In the genomic region with DNA sequence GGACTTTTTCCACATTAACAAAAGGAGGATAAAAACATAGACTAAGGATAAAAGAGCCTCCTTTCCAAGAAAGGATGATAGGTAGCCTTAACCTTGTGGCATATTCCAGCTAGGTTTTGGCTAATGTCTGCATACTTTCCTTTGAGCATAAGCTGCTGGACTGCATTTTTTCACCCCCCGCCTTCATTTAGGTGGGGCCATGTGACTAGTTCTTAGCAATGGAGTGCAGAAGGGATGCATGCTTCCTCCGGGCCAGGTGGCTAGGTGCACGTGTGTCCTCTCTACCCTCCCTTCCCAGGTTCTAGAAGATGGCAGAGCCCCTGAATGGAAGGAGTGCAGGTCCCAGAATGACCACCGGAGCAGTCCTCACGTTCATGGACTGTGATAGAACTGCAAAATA, we compare ENCODE assay signal across 18 cellular contexts. TPM values are rescaled to one million over a fixed set of nuclear protein-coding genes. Genes with fewer than 3 reads are reported as not detected.
DNase-seq lines count a peak whose midpoint lies in the region; ATAC-seq, FAIRE-seq and TF ChIP-seq lines count a peak whose summit lies in the region.
"Had no signal": no experiment of that assay in that cellular context is flagged by ENCODE, and none has a peak within 500 bp of the region (broad histone marks: within the 10 kb centered on the region; RNA-seq: fewer than 3 reads in every experiment).

No MANE protein-coding gene starts in this region.

- H3K14ac ChIP-seq in trophoblast cell (ENCODE audit: low read length) = no peak overlapping the region

- no peak overlapping the region for H2AFZ ChIP-seq in astrocyte (ENCODE audit: low read depth, low read length)
- no peak overlapping the region for H2AFZ ChIP-seq in trophoblast cell (ENCODE audit: insufficient read depth, low read length, poor library complexity)

- H3K4me3 Mint-ChIP-seq in astrocyte (ENCODE audit: unreplicated experiment) = no peak overlapping the region
- H3K4me3 Mint-ChIP-seq: CD4-positive, CD25-positive, alpha-beta regulatory T cell had no signal

- no peaks in the 10 kb centered on the region for H3K9me3 Mint-ChIP-seq in astrocyte (ENCODE audit: unreplicated experiment)
- H3K9me3 Mint-ChIP-seq: CD4-positive, CD25-positive, alpha-beta regulatory T cell had no signal

- H2BK5ac ChIP-seq in trophoblast cell (ENCODE audit: low read depth, low read length, poor library complexity) = no peak overlapping the region

- H3K23ac ChIP-seq in trophoblast cell (ENCODE audit: low read length) = no peak overlapping the region

- H3K9me3 ChIP-seq in astrocyte (ENCODE audit: insufficient read depth, low read depth, low read length) (no peaks in the 10 kb centered on the region), trophoblast cell (ENCODE audit: insufficient read depth, low read depth, low read length) (no peaks in the 10 kb centered on the region), vagina (no peaks in the 10 kb centered on the region)
- H3K9me3 ChIP-seq: SJSA1 had no signal

- no peaks in the 10 kb centered on the region for H4K20me1 ChIP-seq in astrocyte (ENCODE audit: insufficient read depth, low read length)

- no peak overlapping the region for H4K12ac ChIP-seq in trophoblast cell (ENCODE audit: low read depth, low read length)

- no peak for FAIRE-seq in astrocyte (lab: Jason Lieb, UNC)
- FAIRE-seq: RCC 7860 had no signal

- no peaks in the 10 kb centered on the region for H3K36me3 ChIP-seq in astrocyte (ENCODE audit: insufficient read depth, low read length)
- H3K36me3 ChIP-seq in trophoblast cell (ENCODE audit: control insufficient read depth in 1 of 2, insufficient read depth in 2 of 2, low read length in 2 of 2) = no peaks in the 10 kb centered on the region
- no peaks in the 10 kb centered on the region for H3K36me3 ChIP-seq in vagina
- H3K36me3 ChIP-seq: SJSA1 had no signal

- no peak overlapping the region for H2AK5ac ChIP-seq in trophoblast cell (ENCODE audit: low read length)

- H3K4me2 ChIP-seq in astrocyte (ENCODE audit: low read length) = no peak overlapping the region
- peak overlapping the region; percentile 20 for H3K4me2 ChIP-seq in trophoblast cell (ENCODE audit: low read length)

- H3K27me3 ChIP-seq in astrocyte (ENCODE audit: insufficient read depth, low read length) (no peaks in the 10 kb centered on the region), foreskin keratinocyte (no peaks in the 10 kb centered on the region), trophoblast cell (ENCODE audit: insufficient read depth, low read length) (no peaks in the 10 kb centered on the region), vagina (no peaks in the 10 kb centered on the region)
- H3K27me3 ChIP-seq: SJSA1 had no signal

- peak overlapping the region; percentile 76 for H4K91ac ChIP-seq in trophoblast cell (ENCODE audit: low read depth, low read length)

- H3K18ac ChIP-seq in trophoblast cell (ENCODE audit: low read length) = no peak overlapping the region

- ATAC-seq in foreskin keratinocyte = peak; percentile 20
- ATAC-seq in HG03108 (IDR thresholded peaks at IDR 0.05; ENCODE audit: unreplicated experiment) = no peak

- H3K4me1 Mint-ChIP-seq in astrocyte (ENCODE audit: low read depth, unreplicated experiment) = peaks cover 34% of the 10 kb centered on the region

- H3K36me3 Mint-ChIP-seq in astrocyte (ENCODE audit: low read depth, unreplicated experiment) = no peaks in the 10 kb centered on the region
- H3K36me3 Mint-ChIP-seq: CD4-positive, CD25-positive, alpha-beta regulatory T cell had no signal

- H3K4ac ChIP-seq in trophoblast cell (ENCODE audit: low read depth, low read length) = no peak overlapping the region

- no peak for TF ChIP-seq POLR2A in vagina (IDR thresholded peaks at IDR 0.05)

- intact Hi-C loops in vagina (cut with DNase I) = no loop called here

- H3K27ac Mint-ChIP-seq in astrocyte (ENCODE audit: unreplicated experiment) = peak overlapping the region; percentile 41
- H3K27ac Mint-ChIP-seq: CD4-positive, CD25-positive, alpha-beta regulatory T cell had no signal

- H3K27ac ChIP-seq in astrocyte (ENCODE audit: low read depth, low read length) (no peak overlapping the region), foreskin keratinocyte (no peak overlapping the region), trophoblast cell (ENCODE audit: low read depth, low read length) (peak overlapping the region; percentile 25), vagina (peak overlapping the region; percentile 87)
- H3K27ac ChIP-seq: SJSA1 had no signal

- H3K27me3 Mint-ChIP-seq in astrocyte (ENCODE audit: low read depth, unreplicated experiment) = no peaks in the 10 kb centered on the region

- peaks cover 25% of the 10 kb centered on the region for H3K4me1 ChIP-seq in astrocyte (ENCODE audit: insufficient read depth, low read length)
- peaks cover 4% of the 10 kb centered on the region for H3K4me1 ChIP-seq in foreskin keratinocyte
- H3K4me1 ChIP-seq in trophoblast cell (ENCODE audit: control insufficient read depth in 1 of 2, insufficient read depth in 2 of 2, low read length in 2 of 2) = peaks cover 19 to 29% of the 10 kb centered on the region in 2 experiments
- H3K4me1 ChIP-seq in vagina = peaks cover 31% of the 10 kb centered on the region

- H3K4me3 ChIP-seq in astrocyte (ENCODE audit: insufficient read depth, low read depth, low read length) = no peak overlapping the region
- H3K4me3 ChIP-seq in trophoblast cell (ENCODE audit: low read depth, low read length) = no peak overlapping the region
- no peak overlapping the region for H3K4me3 ChIP-seq in vagina
- H3K4me3 ChIP-seq: SJSA1 had no signal

- no CpG with 5 or more reads among the region's 5 CpGs for WGBS in trophoblast cell (ENCODE audit: extremely low coverage, insufficient coverage, insufficient read length)

- TF ChIP-seq CTCF in astrocyte (IDR thresholded peaks at IDR 0.05; ENCODE audit: insufficient read depth, low read depth, low read length) (no peak), foreskin keratinocyte (conservative IDR thresholded peaks at IDR 0.05) (no peak), vagina (IDR thresholded peaks at IDR 0.05) (no peak)

- DNase-seq in astrocyte (ENCODE audit: low read depth) (no peak), foreskin keratinocyte (no peak), trophoblast cell (peak; percentile 76 to 86), vagina (ENCODE audit: extremely low spot score in 2 of 2) (peak in 1 of 2 donors; percentile 71), HuH-7 (ENCODE audit: low spot score) (no peak), NCI-H2171 (lab: John Stamatoyannopoulos, UW) (no peak)
- DNase-seq: CD4-positive, CD25-positive, alpha-beta regulatory T cell; DMS79; MM.1S; NCI-H1092; NCI-H1436; NCI-H187 treated with DMSO at 0.1 percent for 48 hours; NCI-H226; NCI-H524; NCI-H774 had no signal

- H3K79me2 ChIP-seq in astrocyte (ENCODE audit: insufficient read depth, low read length) = no peaks in the 10 kb centered on the region
- H3K79me2 ChIP-seq in trophoblast cell (ENCODE audit: control insufficient read depth, insufficient read depth, low read length, poor library complexity) = no peaks in the 10 kb centered on the region

- no peak overlapping the region for H4K8ac ChIP-seq in trophoblast cell (ENCODE audit: low read depth, low read length)

- H3K9ac ChIP-seq in astrocyte (ENCODE audit: low read length) (no peak overlapping the region), trophoblast cell (ENCODE audit: low read length) (no peak overlapping the region)

- no peak overlapping the region for H2BK12ac ChIP-seq in trophoblast cell (ENCODE audit: low read length)

- peaks cover 9% of the 10 kb centered on the region for H3K79me1 ChIP-seq in trophoblast cell (ENCODE audit: low read length)

- no peak overlapping the region for H2BK120ac ChIP-seq in trophoblast cell (ENCODE audit: insufficient read depth, low read length, poor library complexity)

RNA-seq across cellular contexts. Expression of a gene that starts 59.8 kb away (rescaled TPM):
- 37.3 and 37.4 TPM in 2 replicates for total RNA-seq in astrocyte
- total RNA-seq in foreskin keratinocyte = 20.6 and 28.0 TPM in 2 replicates
- 16.8 and 20.6 TPM in 2 replicates for polyA plus RNA-seq in foreskin keratinocyte
- polyA plus RNA-seq in trophoblast cell (2013) = 21.2 and 21.3 TPM in 2 replicates
- total RNA-seq in vagina = 9.1 TPM

Comparison
In these comparisons a context has a peak if more than half of its experiments do, and no peak if none do; other contexts are left out.
1. DNase-seq: peak in trophoblast cell (2 of 2); none in astrocyte (single experiment), foreskin keratinocyte (0 of 2), HuH-7 (single experiment) and NCI-H2171 (single experiment).
2. H3K27ac ChIP-seq: peak in trophoblast cell (single experiment) and vagina (single experiment); none in astrocyte (single experiment) and foreskin keratinocyte (single experiment).